19 cellular contexts compared by ENCODE assay signal in genomic region chr4:173609158-173609557, GRCh38.
"Had no signal": no experiment of that assay in that cellular context is flagged by ENCODE, and none has a peak within 500 bp of the region (broad histone marks: within the 10 kb centered on the region; RNA-seq: fewer than 3 reads in every experiment).

No MANE protein-coding gene starts in this region.

- ATAC-seq: activated CD8-positive, alpha-beta memory T cell treated with anti-CD3 and anti-CD28 coated beads, Interleukin-2, amount 10 ng/mL, durations not matched to agents 7 days and 5 days; effector memory CD8-positive, alpha-beta T cell; natural killer cell had no signal

- H3K36me3 ChIP-seq: left ventricle myocardium inferior, ovary, sigmoid colon, thoracic aorta had no signal

- H3K36me3 Mint-ChIP-seq: activated CD8-positive, alpha-beta memory T cell treated with anti-CD3 and anti-CD28 coated beads, Interleukin-2, amount 10 ng/mL, durations not matched to agents 7 days and 5 days; activated naive CD4-positive, alpha-beta T cell treated with anti-CD3 and anti-CD28 coated beads, Interleukin-2, amount 10 ng/mL, durations not matched to agents 7 days and 5 days; natural killer cell had no signal

- H3K4me1 ChIP-seq: left ventricle myocardium inferior, sigmoid colon had no signal

- H3K4me3 Mint-ChIP-seq: activated CD8-positive, alpha-beta memory T cell treated with anti-CD3 and anti-CD28 coated beads, Interleukin-2, amount 10 ng/mL, durations not matched to agents 7 days and 5 days; activated naive CD4-positive, alpha-beta T cell treated with anti-CD3 and anti-CD28 coated beads, Interleukin-2, amount 10 ng/mL, durations not matched to agents 7 days and 5 days; effector memory CD8-positive, alpha-beta T cell; natural killer cell had no signal

- H3K27me3 Mint-ChIP-seq: activated CD8-positive, alpha-beta memory T cell treated with anti-CD3 and anti-CD28 coated beads, Interleukin-2, amount 10 ng/mL, durations not matched to agents 7 days and 5 days; activated naive CD4-positive, alpha-beta T cell treated with anti-CD3 and anti-CD28 coated beads, Interleukin-2, amount 10 ng/mL, durations not matched to agents 7 days and 5 days; effector memory CD8-positive, alpha-beta T cell had no signal

- H3K27me3 ChIP-seq: ovary, sigmoid colon had no signal

- H3K4me3 ChIP-seq: ovary, thoracic aorta had no signal

- H3K4me1 Mint-ChIP-seq: activated CD8-positive, alpha-beta memory T cell treated with anti-CD3 and anti-CD28 coated beads, Interleukin-2, amount 10 ng/mL, durations not matched to agents 7 days and 5 days; activated naive CD4-positive, alpha-beta T cell treated with anti-CD3 and anti-CD28 coated beads, Interleukin-2, amount 10 ng/mL, durations not matched to agents 7 days and 5 days; natural killer cell had no signal

- H3K9me3 ChIP-seq: ovary, sigmoid colon, thoracic aorta had no signal

- H3K27ac Mint-ChIP-seq: activated CD8-positive, alpha-beta memory T cell treated with anti-CD3 and anti-CD28 coated beads, Interleukin-2, amount 10 ng/mL, durations not matched to agents 7 days and 5 days; activated naive CD4-positive, alpha-beta T cell treated with anti-CD3 and anti-CD28 coated beads, Interleukin-2, amount 10 ng/mL, durations not matched to agents 7 days and 5 days; effector memory CD8-positive, alpha-beta T cell; natural killer cell had no signal

- FAIRE-seq: astrocyte, bronchial epithelial cell, frontal cortex, kidney had no signal

- DNase-seq: activated CD4-positive, alpha-beta T cell treated with anti-CD3 and anti-CD28 coated beads, Interleukin-2, amount 50 U/mL, for 48 hours; activated CD8-positive, alpha-beta memory T cell treated with anti-CD3 and anti-CD28 coated beads, Interleukin-2, amount 10 ng/mL, durations not matched to agents 7 days and 5 days; activated naive CD4-positive, alpha-beta T cell treated with anti-CD3 and anti-CD28 coated beads, Interleukin-2, amount 10 ng/mL, durations not matched to agents 7 days and 5 days; activated T-cell treated with anti-CD3 and anti-CD28 coated beads, Interleukin-2, amount 50 U/mL, for 1 hour; dermis blood vessel endothelial cell; effector memory CD8-positive, alpha-beta T cell; head of caudate nucleus; left ventricle myocardium inferior; natural killer cell; ovary; sigmoid colon; stimulated activated CD4-positive, alpha-beta T cell treated with anti-CD3 and anti-CD28 coated beads, Interleukin-1b, Interleukin-23, amount 100 ng/mL, for 48 hours had no signal

- H3K27ac ChIP-seq: epithelial cell of prostate, left ventricle myocardium inferior, ovary, sigmoid colon, thoracic aorta, VCaP had no signal
